2 cellular contexts compared by ENCODE assay signal in genomic region chrX:67953658-67954057, GRCh38.
A peak's percentile ranks its signal among the peaks of the same experiment; 100 is the strongest.
TF ChIP-seq lines count a peak whose summit lies in the region.

No MANE protein-coding gene starts in this region.

TF ChIP-seq in liver, 16 proteins besides CTCF, POLR2A, EP300 and RAD21 (continued from another document):
- TF ChIP-seq, protein P1, sequence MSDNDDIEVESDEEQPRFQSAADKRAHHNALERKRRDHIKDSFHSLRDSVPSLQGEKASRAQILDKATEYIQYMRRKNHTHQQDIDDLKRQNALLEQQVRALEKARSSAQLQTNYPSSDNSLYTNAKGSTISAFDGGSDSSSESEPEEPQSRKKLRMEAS (IDR thresholded peaks at IDR 0.05): no peak
- TF ChIP-seq HNF4A (conservative IDR thresholded peaks at IDR 0.05) (peak; percentile 14 to 43), JUND (IDR thresholded peaks at IDR 0.05) (no peak), FOXA2 (IDR thresholded peaks at IDR 0.05) (no peak), YY1 (IDR thresholded peaks at IDR 0.05) (no peak)
- TF ChIP-seq, protein P2, sequence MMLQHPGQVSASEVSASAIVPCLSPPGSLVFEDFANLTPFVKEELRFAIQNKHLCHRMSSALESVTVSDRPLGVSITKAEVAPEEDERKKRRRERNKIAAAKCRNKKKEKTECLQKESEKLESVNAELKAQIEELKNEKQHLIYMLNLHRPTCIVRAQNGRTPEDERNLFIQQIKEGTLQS (IDR thresholded peaks at IDR 0.05): peak; percentile 43
- TF ChIP-seq, protein P3, sequence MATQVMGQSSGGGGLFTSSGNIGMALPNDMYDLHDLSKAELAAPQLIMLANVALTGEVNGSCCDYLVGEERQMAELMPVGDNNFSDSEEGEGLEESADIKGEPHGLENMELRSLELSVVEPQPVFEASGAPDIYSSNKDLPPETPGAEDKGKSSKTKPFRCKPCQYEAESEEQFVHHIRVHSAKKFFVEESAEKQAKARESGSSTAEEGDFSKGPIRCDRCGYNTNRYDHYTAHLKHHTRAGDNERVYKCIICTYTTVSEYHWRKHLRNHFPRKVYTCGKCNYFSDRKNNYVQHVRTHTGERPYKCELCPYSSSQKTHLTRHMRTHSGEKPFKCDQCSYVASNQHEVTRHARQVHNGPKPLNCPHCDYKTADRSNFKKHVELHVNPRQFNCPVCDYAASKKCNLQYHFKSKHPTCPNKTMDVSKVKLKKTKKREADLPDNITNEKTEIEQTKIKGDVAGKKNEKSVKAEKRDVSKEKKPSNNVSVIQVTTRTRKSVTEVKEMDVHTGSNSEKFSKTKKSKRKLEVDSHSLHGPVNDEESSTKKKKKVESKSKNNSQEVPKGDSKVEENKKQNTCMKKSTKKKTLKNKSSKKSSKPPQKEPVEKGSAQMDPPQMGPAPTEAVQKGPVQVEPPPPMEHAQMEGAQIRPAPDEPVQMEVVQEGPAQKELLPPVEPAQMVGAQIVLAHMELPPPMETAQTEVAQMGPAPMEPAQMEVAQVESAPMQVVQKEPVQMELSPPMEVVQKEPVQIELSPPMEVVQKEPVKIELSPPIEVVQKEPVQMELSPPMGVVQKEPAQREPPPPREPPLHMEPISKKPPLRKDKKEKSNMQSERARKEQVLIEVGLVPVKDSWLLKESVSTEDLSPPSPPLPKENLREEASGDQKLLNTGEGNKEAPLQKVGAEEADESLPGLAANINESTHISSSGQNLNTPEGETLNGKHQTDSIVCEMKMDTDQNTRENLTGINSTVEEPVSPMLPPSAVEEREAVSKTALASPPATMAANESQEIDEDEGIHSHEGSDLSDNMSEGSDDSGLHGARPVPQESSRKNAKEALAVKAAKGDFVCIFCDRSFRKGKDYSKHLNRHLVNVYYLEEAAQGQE (IDR thresholded peaks at IDR 0.05): no peak
- TF ChIP-seq, protein P4, sequence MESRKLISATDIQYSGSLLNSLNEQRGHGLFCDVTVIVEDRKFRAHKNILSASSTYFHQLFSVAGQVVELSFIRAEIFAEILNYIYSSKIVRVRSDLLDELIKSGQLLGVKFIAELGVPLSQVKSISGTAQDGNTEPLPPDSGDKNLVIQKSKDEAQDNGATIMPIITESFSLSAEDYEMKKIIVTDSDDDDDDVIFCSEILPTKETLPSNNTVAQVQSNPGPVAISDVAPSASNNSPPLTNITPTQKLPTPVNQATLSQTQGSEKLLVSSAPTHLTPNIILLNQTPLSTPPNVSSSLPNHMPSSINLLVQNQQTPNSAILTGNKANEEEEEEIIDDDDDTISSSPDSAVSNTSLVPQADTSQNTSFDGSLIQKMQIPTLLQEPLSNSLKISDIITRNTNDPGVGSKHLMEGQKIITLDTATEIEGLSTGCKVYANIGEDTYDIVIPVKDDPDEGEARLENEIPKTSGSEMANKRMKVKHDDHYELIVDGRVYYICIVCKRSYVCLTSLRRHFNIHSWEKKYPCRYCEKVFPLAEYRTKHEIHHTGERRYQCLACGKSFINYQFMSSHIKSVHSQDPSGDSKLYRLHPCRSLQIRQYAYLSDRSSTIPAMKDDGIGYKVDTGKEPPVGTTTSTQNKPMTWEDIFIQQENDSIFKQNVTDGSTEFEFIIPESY (IDR thresholded peaks at IDR 0.05): no peak

TF ChIP-seq in HepG2, 621 proteins besides CTCF, POLR2A, EP300 and RAD21 (continued from another document):
- TF ChIP-seq NR2F2 (IDR thresholded peaks at IDR 0.05; ENCODE audit: borderline replicate concordance, low read depth) (no peak), LCORL (IDR thresholded peaks at IDR 0.05) (no peak), LCORL (CRISPR knock-in tag; IDR thresholded peaks at IDR 0.05) (no peak), NR1H2 (CRISPR knock-in tag; IDR thresholded peaks at IDR 0.05; ENCODE audit: borderline replicate concordance, low read depth) (no peak), FIP1L1 (IDR thresholded peaks at IDR 0.05; ENCODE audit: borderline replicate concordance, insufficient read depth, low read depth, low read length) (no peak)
- TF ChIP-seq, protein P5, sequence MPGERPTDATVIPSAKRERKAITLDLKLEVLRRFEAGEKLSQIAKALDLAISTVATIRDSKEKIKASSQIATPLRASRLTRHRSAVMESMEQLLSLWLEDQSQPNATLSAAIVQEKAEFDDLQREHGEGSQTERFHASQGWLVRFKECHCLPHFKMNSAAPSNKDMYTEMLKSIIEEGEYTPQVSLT (CRISPR knock-in tag; IDR thresholded peaks at IDR 0.05; ENCODE audit: borderline replicate concordance, low read depth): no peak
